Comparison of ENCODE assay signal across 32 cellular contexts in the genomic region with DNA sequence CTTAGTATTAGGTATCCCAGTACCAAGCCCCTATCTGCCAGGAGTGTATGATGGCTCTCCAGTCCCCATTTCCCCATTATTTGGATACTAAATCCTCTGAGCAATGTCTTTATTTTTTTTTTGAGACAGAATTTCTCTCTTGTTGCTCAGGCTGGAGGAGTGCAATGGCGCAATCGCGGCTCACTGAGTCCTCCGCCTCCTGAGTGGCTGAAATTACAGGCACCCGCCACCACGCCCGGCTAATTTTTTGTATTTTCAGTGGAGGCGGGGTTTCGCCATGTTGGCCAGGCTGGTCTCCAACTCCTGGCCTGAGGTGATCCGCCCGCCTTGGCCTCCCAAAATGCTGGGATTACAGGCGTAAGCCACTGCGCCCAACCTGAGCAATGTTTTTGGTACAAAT.
"Had no signal": no experiment of that assay in that cellular context is flagged by ENCODE, and none has a peak within 500 bp of the region (broad histone marks: within the 10 kb centered on the region; RNA-seq: fewer than 3 reads in every experiment).

No MANE protein-coding gene starts in this region.

- H3K4me3 ChIP-seq: cardiac muscle cell had no signal

- H3K36me3 ChIP-seq: cardiac muscle cell had no signal

- H3K27me3 ChIP-seq: cardiac muscle cell had no signal

- FAIRE-seq: bronchial epithelial cell, colon, TTC549 had no signal

- ATAC-seq: activated CD4-positive, alpha-beta T cell treated with anti-CD3 and anti-CD28 coated beads for 36 hours; activated CD4-positive, CD25-positive, alpha-beta regulatory T cell treated with anti-CD3 and anti-CD28 coated beads, Interleukin-2, amount 50 U/mL, for 24 hours; activated CD8-positive, alpha-beta memory T cell treated with anti-CD3 and anti-CD28 coated beads, Interleukin-2, amount 10 ng/mL, durations not matched to agents 7 days and 5 days; activated CD8-positive, alpha-beta T cell treated with anti-CD3 and anti-CD28 coated beads, Interleukin-2, amount 10 ng/mL, durations not matched to agents 7 days and 5 days; activated naive CD8-positive, alpha-beta T cell treated with anti-CD3 and anti-CD28 coated beads, Interleukin-2, amount 50 U/mL, for 24 hours had no signal

- H3K27ac ChIP-seq: cardiac muscle cell, VCaP had no signal

- DNase-seq: activated CD4-positive, alpha-beta memory T cell treated with anti-CD3 and anti-CD28 coated beads, Interleukin-2, amount 10 ng/mL, durations not matched to agents 7 days and 5 days; activated CD4-positive, alpha-beta T cell treated with anti-CD3 and anti-CD28 coated beads for 1 hour; activated CD4-positive, alpha-beta T cell treated with anti-CD3 and anti-CD28 coated beads for 36 hours; activated CD4-positive, alpha-beta T cell treated with anti-CD3 and anti-CD28 coated beads for 48 hours; activated CD4-positive, alpha-beta T cell treated with anti-CD3 and anti-CD28 coated beads, Interleukin-2, amount 10 ng/mL, durations not matched to agents 7 days and 5 days; activated CD4-positive, alpha-beta T cell treated with anti-CD3 and anti-CD28 coated beads, Interleukin-2, amount 50 U/mL, for 48 hours; activated CD4-positive, CD25-positive, alpha-beta regulatory T cell; activated CD8-positive, alpha-beta memory T cell treated with anti-CD3 and anti-CD28 coated beads for 24 hours; activated CD8-positive, alpha-beta memory T cell treated with anti-CD3 and anti-CD28 coated beads, Interleukin-2, amount 10 ng/mL, durations not matched to agents 7 days and 5 days; activated CD8-positive, alpha-beta memory T cell treated with anti-CD3 and anti-CD28 coated beads, Interleukin-2, amount 50 U/mL, for 48 hours; activated CD8-positive, alpha-beta T cell treated with anti-CD3 and anti-CD28 coated beads, Interleukin-2, amount 10 ng/mL, durations not matched to agents 7 days and 5 days; activated effector memory CD4-positive, alpha-beta T cell treated with Interleukin-2 at 50 U/mL for 16 hours; activated gamma-delta T cell; activated naive CD4-positive, alpha-beta T cell treated with anti-CD3 and anti-CD28 coated beads, Interleukin-2, amount 10 ng/mL, durations not matched to agents 7 days and 5 days; activated naive CD4-positive, alpha-beta T cell treated with Interleukin-2 at 50 U/mL for 16 hours; activated naive CD8-positive, alpha-beta T cell treated with anti-CD3 and anti-CD28 coated beads, Interleukin-2, amount 10 ng/mL, durations not matched to agents 7 days and 5 days; activated naive CD8-positive, alpha-beta T cell treated with anti-CD3 and anti-CD28 coated beads, Interleukin-2, amount 50 U/mL, for 24 hours; activated T-cell treated with anti-CD3 and anti-CD28 coated beads, Interleukin-2, amount 50 U/mL, for 24 hours; activated T-cell treated with anti-CD3 and anti-CD28 coated beads, Interleukin-2, amount 50 U/mL, for 48 hours; amniotic stem cell; aorta; caudate nucleus; cerebellar nuclear complex; T-helper 1 cell; T-helper 2 cell; T-helper 9 cell had no signal
